ENCODE assay signal across 10 cellular contexts in the genomic region with DNA sequence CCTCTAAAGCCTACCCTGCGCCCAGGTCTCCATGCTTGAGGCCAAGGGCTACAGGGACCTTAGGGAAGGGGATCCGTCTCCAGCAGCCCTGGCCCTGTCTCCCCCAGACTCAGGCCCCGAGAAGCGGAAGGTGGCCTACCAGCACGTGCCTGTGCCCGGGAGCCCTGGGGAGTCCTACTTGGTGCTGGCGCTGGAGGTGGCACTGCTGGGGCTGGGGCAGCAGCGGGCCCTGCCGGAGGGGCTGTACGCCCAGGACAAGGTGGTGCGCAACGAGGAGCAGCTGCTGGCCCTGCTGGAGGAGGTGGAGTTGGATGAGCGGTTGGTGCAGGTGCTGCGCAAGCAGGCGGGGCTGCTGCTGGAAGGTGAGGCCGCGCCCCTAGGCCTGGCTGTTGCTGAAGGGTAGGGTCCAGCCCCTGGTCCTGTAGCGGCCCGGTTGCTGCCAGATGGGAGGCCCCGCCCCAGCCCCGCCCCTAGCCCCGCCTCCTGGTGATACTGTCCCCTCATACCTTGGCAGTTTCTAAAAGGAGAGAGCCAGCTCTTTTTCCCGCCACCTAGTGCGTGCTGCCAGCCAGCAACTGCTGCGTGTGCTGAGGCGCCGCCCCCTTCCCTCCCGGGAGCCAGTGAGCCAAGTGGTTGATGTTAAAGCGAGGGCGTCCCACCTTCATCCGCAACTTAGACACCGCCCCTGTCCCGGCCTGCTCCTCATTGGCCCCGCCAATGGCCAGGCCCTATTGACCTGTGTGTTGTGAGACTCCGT. TPM values are rescaled to one million over a fixed set of nuclear protein-coding genes. Genes with fewer than 3 reads are reported as not detected.
DNase-seq lines count a peak whose midpoint lies in the region; ATAC-seq and TF ChIP-seq lines count a peak whose summit lies in the region.
"Had no signal": no experiment of that assay in that cellular context is flagged by ENCODE, and none has a peak within 500 bp of the region (broad histone marks: within the 10 kb centered on the region; RNA-seq: fewer than 3 reads in every experiment).

No MANE protein-coding gene starts in this region.

- ATAC-seq in WTC11 (peak; percentile 78), GM18511 (IDR thresholded peaks at IDR 0.05; ENCODE audit: unreplicated experiment) (no peak), HG02970 (IDR thresholded peaks at IDR 0.05; ENCODE audit: low FRiP score, unreplicated experiment) (no peak)

- H3K27me3 Mint-ChIP-seq in activated naive CD4-positive, alpha-beta T cell treated with anti-CD3 and anti-CD28 coated beads, Interleukin-2, amount 10 ng/mL, durations not matched to agents 7 days and 5 days = no peaks in the 10 kb centered on the region
- H3K27me3 Mint-ChIP-seq in WTC11 (ENCODE audit: low read depth) = no peaks in the 10 kb centered on the region

- TF ChIP-seq CTCF in WTC11 (IDR thresholded peaks at IDR 0.05) (no peak), transverse colon (IDR thresholded peaks at IDR 0.05) (no peak)

- POLR2A ChIA-PET in WTC11 (lab: Charles Lee) = interaction anchor here (0.6 to 2.1 kb wide), 15 partner anchors 9 to 540 kb away, joined by 3 to 20 read pairs (median 4); a partner anchor contains a TSS

- 46% methylated on average over 32 of the region's 35 CpGs; no CpG with 5 or more reads in 1 of the 2 donors for WGBS in transverse colon (ENCODE audit: low coverage in 1 of 2), 2 donors

- H3K4me1 ChIP-seq in iPS-18a (ENCODE audit: control insufficient read depth, low read depth, low read length) = no peaks in the 10 kb centered on the region
- no peaks in the 10 kb centered on the region for H3K4me1 ChIP-seq in transverse colon

- H3K36me3 Mint-ChIP-seq in activated naive CD4-positive, alpha-beta T cell treated with anti-CD3 and anti-CD28 coated beads, Interleukin-2, amount 10 ng/mL, durations not matched to agents 7 days and 5 days = peaks cover 14% of the 10 kb centered on the region
- peaks cover 28% of the 10 kb centered on the region for H3K36me3 Mint-ChIP-seq in WTC11

- DNase-seq in activated naive CD4-positive, alpha-beta T cell treated with Interleukin-2 at 50 U/mL for 16 hours = peak; percentile 23
- DNase-seq in activated naive CD4-positive, alpha-beta T cell treated with anti-CD3 and anti-CD28 coated beads, Interleukin-2, amount 10 ng/mL, durations not matched to agents 7 days and 5 days = no peak
- peak; percentile 97 for DNase-seq in WTC11 (ENCODE audit: low spot score)
- peak; percentile 87 for DNase-seq in transverse colon
- no peak for DNase-seq in central memory CD4-positive, alpha-beta T cell

- H3K9me3 ChIP-seq in iPS-18a (ENCODE audit: control insufficient read depth, low read depth, low read length) (no peaks in the 10 kb centered on the region), transverse colon (no peaks in the 10 kb centered on the region)

- H3K36me3 ChIP-seq in iPS-18a (ENCODE audit: control insufficient read depth, low read depth, low read length) (peaks cover 27% of the 10 kb centered on the region), transverse colon (peaks cover 0 to 3% (median 0%) of the 10 kb centered on the region in 4 donors)

- H3K9me3 Mint-ChIP-seq in activated naive CD4-positive, alpha-beta T cell treated with anti-CD3 and anti-CD28 coated beads, Interleukin-2, amount 10 ng/mL, durations not matched to agents 7 days and 5 days = no peaks in the 10 kb centered on the region
- no peaks in the 10 kb centered on the region for H3K9me3 Mint-ChIP-seq in WTC11

- H3K4me3 Mint-ChIP-seq in activated naive CD4-positive, alpha-beta T cell treated with anti-CD3 and anti-CD28 coated beads, Interleukin-2, amount 10 ng/mL, durations not matched to agents 7 days and 5 days = no peak overlapping the region
- peak overlapping the region; percentile 73 for H3K4me3 Mint-ChIP-seq in WTC11

- H3K9ac ChIP-seq in iPS-18a (ENCODE audit: low read length) = peak overlapping the region; percentile 50

- peak overlapping the region; percentile 64 for H3K4me3 ChIP-seq in iPS-18a (ENCODE audit: low read length)
- H3K4me3 ChIP-seq in transverse colon = peak overlapping the region; percentile 10 to 44 (median 30)

- H3K27ac Mint-ChIP-seq in activated naive CD4-positive, alpha-beta T cell treated with anti-CD3 and anti-CD28 coated beads, Interleukin-2, amount 10 ng/mL, durations not matched to agents 7 days and 5 days = no peak overlapping the region
- peak overlapping the region; percentile 98 for H3K27ac Mint-ChIP-seq in WTC11

- CTCF ChIA-PET in activated naive CD4-positive, alpha-beta T cell treated with anti-CD3 and anti-CD28 coated beads, Interleukin-2, amount 10 ng/mL, durations not matched to agents 7 days and 5 days (lab: Charles Lee) = no interaction called here
- CTCF ChIA-PET in WTC11 (lab: Charles Lee) = interaction anchor here (0.6 to 2.6 kb wide), 32 partner anchors 8 to 623 kb away, joined by 3 to 40 read pairs (median 4); a partner anchor contains a TSS

- intact Hi-C loops in transverse colon (cut with DNase I; ENCODE audit: low total_unique reads) = no loop called here

- in situ Hi-C loops in transverse colon (cut with MboI; ENCODE audit: low pct_ligation_motif_present in 1 of 4, low pct_unique_long_range_greater_than_20kb in 1 of 4, low sequenced_read_pairs in 3 of 4) = no loop called here

- H3K27me3 ChIP-seq in iPS-18a (ENCODE audit: control insufficient read depth, insufficient read depth, low read length) (no peaks in the 10 kb centered on the region), transverse colon (no peaks in the 10 kb centered on the region)

- peak; percentile 75 for TF ChIP-seq POLR2A in transverse colon (IDR thresholded peaks at IDR 0.05)

- H3K4me1 Mint-ChIP-seq in activated naive CD4-positive, alpha-beta T cell treated with anti-CD3 and anti-CD28 coated beads, Interleukin-2, amount 10 ng/mL, durations not matched to agents 7 days and 5 days = peaks cover 5% of the 10 kb centered on the region
- 0 out of 2 replicates have a peak, but pooled peaks cover 3% of the 10 kb centered on the region for H3K4me1 Mint-ChIP-seq in WTC11

- no peak for TF ChIP-seq EP300 in transverse colon (IDR thresholded peaks at IDR 0.05; ENCODE audit: low read depth)

- H3K27ac ChIP-seq in iPS-18a (ENCODE audit: low read length) (peak overlapping the region; percentile 72), transverse colon (peak overlapping the region; percentile 74 to 86 (median 78))

TF ChIP-seq in WTC11, 78 proteins besides CTCF, POLR2A, EP300 and RAD21 (continues in another document):
- TF ChIP-seq NFATC4 (CRISPR knock-in tag; IDR thresholded peaks at IDR 0.05) (peak; percentile 56; the same call in 1 of the 2 replicates), HMGA2 (CRISPR knock-in tag; IDR thresholded peaks at IDR 0.05) (no peak), FOXP1 (CRISPR knock-in tag; IDR thresholded peaks at IDR 0.05; ENCODE audit: borderline replicate concordance) (peak; percentile 26; the same call in 1 of the 2 replicates), ZNF416 (CRISPR knock-in tag; IDR thresholded peaks at IDR 0.05) (0 out of 2 replicates have a peak, but pooled peaks have one; percentile 56)
- TF ChIP-seq, protein P1, sequence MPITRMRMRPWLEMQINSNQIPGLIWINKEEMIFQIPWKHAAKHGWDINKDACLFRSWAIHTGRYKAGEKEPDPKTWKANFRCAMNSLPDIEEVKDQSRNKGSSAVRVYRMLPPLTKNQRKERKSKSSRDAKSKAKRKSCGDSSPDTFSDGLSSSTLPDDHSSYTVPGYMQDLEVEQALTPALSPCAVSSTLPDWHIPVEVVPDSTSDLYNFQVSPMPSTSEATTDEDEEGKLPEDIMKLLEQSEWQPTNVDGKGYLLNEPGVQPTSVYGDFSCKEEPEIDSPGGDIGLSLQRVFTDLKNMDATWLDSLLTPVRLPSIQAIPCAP (CRISPR knock-in tag; IDR thresholded peaks at IDR 0.05) = peak; percentile 47; the same call in 1 of the 2 replicates
- TF ChIP-seq, protein P2, sequence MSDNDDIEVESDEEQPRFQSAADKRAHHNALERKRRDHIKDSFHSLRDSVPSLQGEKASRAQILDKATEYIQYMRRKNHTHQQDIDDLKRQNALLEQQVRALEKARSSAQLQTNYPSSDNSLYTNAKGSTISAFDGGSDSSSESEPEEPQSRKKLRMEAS (CRISPR knock-in tag; IDR thresholded peaks at IDR 0.05) = peak; percentile 77
- TF ChIP-seq, protein P3, sequence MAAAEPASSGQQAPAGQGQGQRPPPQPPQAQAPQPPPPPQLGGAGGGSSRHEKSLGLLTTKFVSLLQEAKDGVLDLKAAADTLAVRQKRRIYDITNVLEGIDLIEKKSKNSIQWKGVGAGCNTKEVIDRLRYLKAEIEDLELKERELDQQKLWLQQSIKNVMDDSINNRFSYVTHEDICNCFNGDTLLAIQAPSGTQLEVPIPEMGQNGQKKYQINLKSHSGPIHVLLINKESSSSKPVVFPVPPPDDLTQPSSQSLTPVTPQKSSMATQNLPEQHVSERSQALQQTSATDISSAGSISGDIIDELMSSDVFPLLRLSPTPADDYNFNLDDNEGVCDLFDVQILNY (CRISPR knock-in tag; IDR thresholded peaks at IDR 0.05) = peak; percentile 97
- TF ChIP-seq, protein P4, sequence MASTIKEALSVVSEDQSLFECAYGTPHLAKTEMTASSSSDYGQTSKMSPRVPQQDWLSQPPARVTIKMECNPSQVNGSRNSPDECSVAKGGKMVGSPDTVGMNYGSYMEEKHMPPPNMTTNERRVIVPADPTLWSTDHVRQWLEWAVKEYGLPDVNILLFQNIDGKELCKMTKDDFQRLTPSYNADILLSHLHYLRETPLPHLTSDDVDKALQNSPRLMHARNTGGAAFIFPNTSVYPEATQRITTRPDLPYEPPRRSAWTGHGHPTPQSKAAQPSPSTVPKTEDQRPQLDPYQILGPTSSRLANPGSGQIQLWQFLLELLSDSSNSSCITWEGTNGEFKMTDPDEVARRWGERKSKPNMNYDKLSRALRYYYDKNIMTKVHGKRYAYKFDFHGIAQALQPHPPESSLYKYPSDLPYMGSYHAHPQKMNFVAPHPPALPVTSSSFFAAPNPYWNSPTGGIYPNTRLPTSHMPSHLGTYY (CRISPR knock-in tag; IDR thresholded peaks at IDR 0.05) = peak; percentile 66; the same call in 1 of the 2 replicates

RNA-seq across cellular contexts. Expression of a gene that starts 22.6 kb away (rescaled TPM):
- total RNA-seq in WTC11 (2021) (33.4 to 35.5 TPM (median 34.2 TPM) in 3 replicates), transverse colon (1 to 10 TPM; 2.3 to 5.1 (median 2.9) TPM)

RNA-seq across cellular contexts. Expression of a gene that starts 43.5 kb away (rescaled TPM):
- 102 to 112 TPM (median 110 TPM) in 3 replicates for total RNA-seq in WTC11 (2021)
- total RNA-seq in transverse colon = 100 to 1,000 TPM in 2 of 4 donors, 10 to 100 TPM in 2; 48.6 to 111 (median 94.2) TPM

RNA-seq across cellular contexts. Expression of a gene that starts 53.5 kb away (rescaled TPM):
- 27.9 to 29.9 TPM (median 28.1 TPM) in 3 replicates for total RNA-seq in WTC11 (2021)
- total RNA-seq in transverse colon = 100 to 1,000 TPM in 2 of 4 donors, 10 to 100 TPM in 2; 63.0 to 304 (median 99.2) TPM

RNA-seq across cellular contexts. Expression of a gene that starts 59.1 kb away (rescaled TPM):
- total RNA-seq in WTC11 (2021) = 0.66 to 1.1 TPM (median 0.71 TPM) in 3 replicates
- not detected for total RNA-seq in transverse colon
- total RNA-seq: LHCN-M2, pulmonary artery endothelial cell had no signal

Comparison
In these comparisons a context has a peak if more than half of its experiments do, and no peak if none do; other contexts are left out.
1. DNase-seq: peak in activated naive CD4-positive, alpha-beta T cell treated with Interleukin-2 at 50 U/mL for 16 hours (single experiment), WTC11 (single experiment) and transverse colon (single experiment); none in activated naive CD4-positive, alpha-beta T cell treated with anti-CD3 and anti-CD28 coated beads, Interleukin-2, amount 10 ng/mL, durations not matched to agents 7 days and 5 days (single experiment) and central memory CD4-positive, alpha-beta T cell (single experiment).